In genomic region chr6:30344191-30344867, GRCh38 we compare ENCODE assay signal across 8 cellular contexts. TPM values are rescaled to one million over a fixed set of nuclear protein-coding genes. Genes with fewer than 3 reads are reported as not detected.
DNase-seq lines count a peak whose midpoint lies in the region; ATAC-seq and TF ChIP-seq lines count a peak whose summit lies in the region.

No MANE protein-coding gene starts in this region.

- H3K4me3 Mint-ChIP-seq in activated CD4-positive, alpha-beta T cell treated with anti-CD3 and anti-CD28 coated beads, Interleukin-2, amount 10 ng/mL, durations not matched to agents 7 days and 5 days: peak overlapping the region; percentile 91
- H3K4me3 Mint-ChIP-seq in activated T-helper 1 cell treated with anti-CD3 and anti-CD28 coated beads, Interleukin-12 subunit alpha, Interleukin-12 subunit beta, Interleukin-2, Interleukin-4 antibody, amounts not matched to agents 30 ng/mL and 10 ng/mL and 1 ng/mL, durations not matched to agents 14 hours and 24 hours and 36 hours: peak overlapping the region; percentile 91

- peaks cover 36% of the 10 kb centered on the region for H3K36me3 Mint-ChIP-seq in activated CD4-positive, alpha-beta T cell treated with anti-CD3 and anti-CD28 coated beads, Interleukin-2, amount 10 ng/mL, durations not matched to agents 7 days and 5 days (ENCODE audit: low read depth)
- H3K36me3 Mint-ChIP-seq in activated T-helper 1 cell treated with anti-CD3 and anti-CD28 coated beads, Interleukin-12 subunit alpha, Interleukin-12 subunit beta, Interleukin-2, Interleukin-4 antibody, amounts not matched to agents 30 ng/mL and 10 ng/mL and 1 ng/mL, durations not matched to agents 14 hours and 24 hours and 36 hours (ENCODE audit: low read depth): peaks cover 35% of the 10 kb centered on the region

- H3K27me3 Mint-ChIP-seq in activated CD4-positive, alpha-beta T cell treated with anti-CD3 and anti-CD28 coated beads, Interleukin-2, amount 10 ng/mL, durations not matched to agents 7 days and 5 days: peaks cover 3% of the 10 kb centered on the region
- H3K27me3 Mint-ChIP-seq in activated T-helper 1 cell treated with anti-CD3 and anti-CD28 coated beads, Interleukin-12 subunit alpha, Interleukin-12 subunit beta, Interleukin-2, Interleukin-4 antibody, amounts not matched to agents 30 ng/mL and 10 ng/mL and 1 ng/mL, durations not matched to agents 14 hours and 24 hours and 36 hours (ENCODE audit: insufficient read depth): peaks cover 2% of the 10 kb centered on the region

- no peak for DNase-seq in activated CD4-positive, alpha-beta T cell treated with anti-CD3 and anti-CD28 coated beads, Interleukin-2, amount 10 ng/mL, durations not matched to agents 7 days and 5 days
- DNase-seq in activated CD4-positive, alpha-beta T cell treated with anti-CD3 and anti-CD28 coated beads, Interleukin-2, amount 50 U/mL, for 48 hours: no peak
- no peak for DNase-seq in activated T-helper 1 cell treated with anti-CD3 and anti-CD28 coated beads, Interleukin-12 subunit alpha, Interleukin-12 subunit beta, Interleukin-2, Interleukin-4 antibody, amounts not matched to agents 30 ng/mL and 10 ng/mL and 1 ng/mL, durations not matched to agents 14 hours and 24 hours and 36 hours (ENCODE audit: low spot score)
- DNase-seq in left lung (no peak), DMS153 (lab: John Stamatoyannopoulos, UW) (no peak)

- POLR2A ChIA-PET in activated CD4-positive, alpha-beta T cell treated with anti-CD3 and anti-CD28 coated beads, Interleukin-2, amount 10 ng/mL, durations not matched to agents 7 days and 5 days (lab: Charles Lee): no interaction called here

- no peaks in the 10 kb centered on the region for H3K9me3 Mint-ChIP-seq in activated CD4-positive, alpha-beta T cell treated with anti-CD3 and anti-CD28 coated beads, Interleukin-2, amount 10 ng/mL, durations not matched to agents 7 days and 5 days
- no peaks in the 10 kb centered on the region for H3K9me3 Mint-ChIP-seq in activated T-helper 1 cell treated with anti-CD3 and anti-CD28 coated beads, Interleukin-12 subunit alpha, Interleukin-12 subunit beta, Interleukin-2, Interleukin-4 antibody, amounts not matched to agents 30 ng/mL and 10 ng/mL and 1 ng/mL, durations not matched to agents 14 hours and 24 hours and 36 hours

- H3K27ac ChIP-seq in left lung (peak overlapping the region in 1 of 2 donors; percentile 85), temporal lobe (ENCODE audit: low read depth, low read length) (peak overlapping the region; percentile 30)

- peak overlapping the region; percentile 93 for H3K27ac Mint-ChIP-seq in activated CD4-positive, alpha-beta T cell treated with anti-CD3 and anti-CD28 coated beads, Interleukin-2, amount 10 ng/mL, durations not matched to agents 7 days and 5 days
- peak overlapping the region; percentile 80 for H3K27ac Mint-ChIP-seq in activated T-helper 1 cell treated with anti-CD3 and anti-CD28 coated beads, Interleukin-12 subunit alpha, Interleukin-12 subunit beta, Interleukin-2, Interleukin-4 antibody, amounts not matched to agents 30 ng/mL and 10 ng/mL and 1 ng/mL, durations not matched to agents 14 hours and 24 hours and 36 hours

- peaks cover 0 to 49% of the 10 kb centered on the region in 2 donors for H3K36me3 ChIP-seq in left lung

- TF ChIP-seq CTCF in left lung (IDR thresholded peaks at IDR 0.05): no peak

- peaks cover 28% of the 10 kb centered on the region for H3K4me1 Mint-ChIP-seq in activated CD4-positive, alpha-beta T cell treated with anti-CD3 and anti-CD28 coated beads, Interleukin-2, amount 10 ng/mL, durations not matched to agents 7 days and 5 days
- peaks cover 32% of the 10 kb centered on the region for H3K4me1 Mint-ChIP-seq in activated T-helper 1 cell treated with anti-CD3 and anti-CD28 coated beads, Interleukin-12 subunit alpha, Interleukin-12 subunit beta, Interleukin-2, Interleukin-4 antibody, amounts not matched to agents 30 ng/mL and 10 ng/mL and 1 ng/mL, durations not matched to agents 14 hours and 24 hours and 36 hours (ENCODE audit: low read depth)

- no peaks in the 10 kb centered on the region for H3K27me3 ChIP-seq in left lung

- ATAC-seq in left lung (no peak), GM19395 (IDR thresholded peaks at IDR 0.05; ENCODE audit: unreplicated experiment) (no peak), HG03571 (IDR thresholded peaks at IDR 0.05; ENCODE audit: unreplicated experiment) (no peak)

- no peaks in the 10 kb centered on the region for H3K9me3 ChIP-seq in left lung

- intact Hi-C loops in activated T-helper 1 cell treated with anti-CD3 and anti-CD28 coated beads, Interleukin-12 subunit alpha, Interleukin-12 subunit beta, Interleukin-2, Interleukin-4 antibody, amounts not matched to agents 30 ng/mL and 10 ng/mL and 1 ng/mL, durations not matched to agents 14 hours and 24 hours and 36 hours (cut with micrococcal nuclease): no loop called here
- intact Hi-C loops in left lung (cut with DNase I): no loop called here

- CTCF ChIA-PET in activated CD4-positive, alpha-beta T cell treated with anti-CD3 and anti-CD28 coated beads, Interleukin-2, amount 10 ng/mL, durations not matched to agents 7 days and 5 days (lab: Charles Lee): interaction anchor here (1.1 kb wide), 1 partner anchor 109 kb away, joined by 3 read pairs; no protein-coding TSS in a partner anchor

- peaks cover 0 to 15% of the 10 kb centered on the region in 2 donors for H3K4me1 ChIP-seq in left lung

- H3K4me3 ChIP-seq in left lung: peak overlapping the region; percentile 70 to 92

RNA-seq across cellular contexts. Expression of gene RPP21, which starts 0.6 kb away (rescaled TPM):
- total RNA-seq in activated CD4-positive, alpha-beta T cell treated with anti-CD3 and anti-CD28 coated beads, Interleukin-2, amount 10 ng/mL, durations not matched to agents 7 days and 5 days: 10 to 100 TPM; 37.5 to 42.7 TPM
- 54.2 and 62.8 TPM in 2 replicates for total RNA-seq in activated T-helper 1 cell treated with anti-CD3 and anti-CD28 coated beads, Interleukin-12 subunit alpha, Interleukin-12 subunit beta, Interleukin-2, Interleukin-4 antibody, amounts not matched to agents 30 ng/mL and 10 ng/mL and 1 ng/mL, durations not matched to agents 14 hours and 24 hours and 36 hours
- total RNA-seq in left lung (10 to 100 TPM; 29.7 to 37.0 TPM), temporal lobe (31.7 TPM)

RNA-seq across cellular contexts. Expression of gene TRIM39, which starts 17.6 kb away (rescaled TPM):
- total RNA-seq in activated CD4-positive, alpha-beta T cell treated with anti-CD3 and anti-CD28 coated beads, Interleukin-2, amount 10 ng/mL, durations not matched to agents 7 days and 5 days: 10 to 100 TPM; 13.0 to 15.4 TPM
- 14.2 and 15.6 TPM in 2 replicates for total RNA-seq in activated T-helper 1 cell treated with anti-CD3 and anti-CD28 coated beads, Interleukin-12 subunit alpha, Interleukin-12 subunit beta, Interleukin-2, Interleukin-4 antibody, amounts not matched to agents 30 ng/mL and 10 ng/mL and 1 ng/mL, durations not matched to agents 14 hours and 24 hours and 36 hours
- total RNA-seq in left lung (10 to 100 TPM; 10.2 to 11.5 TPM), temporal lobe (5.9 TPM)
